28 cellular contexts compared by ENCODE assay signal in genomic region chr4:164482092-164482404, GRCh38.
"Had no signal": no experiment of that assay in that cellular context is flagged by ENCODE, and none has a peak within 500 bp of the region (broad histone marks: within the 10 kb centered on the region; RNA-seq: fewer than 3 reads in every experiment).

No MANE protein-coding gene starts in this region.

- ATAC-seq: stimulated activated effector memory CD8-positive, alpha-beta T cell treated with anti-CD3 and anti-CD28 coated beads, Interleukin-12 subunit alpha, Interleukin-12 subunit beta, amount 100 ng/mL, for 72 hours; stimulated activated memory B cell treated with anti-CD40 and anti-IgM and Interleukin-4, amounts not matched to agents 10 μg/mL and 1 μg/mL and 100 μg/mL, for 72 hours; stimulated activated naive B cell treated with anti-CD40 and anti-IgM and Interleukin-4, amounts not matched to agents 10 μg/mL and 1 μg/mL and 100 μg/mL, for 72 hours; stimulated activated naive CD8-positive, alpha-beta T cell treated with anti-CD3 and anti-CD28 coated beads, Interleukin-15, amount 100 ng/mL, for 72 hours; stimulated activated naive CD8-positive, alpha-beta T cell treated with anti-CD3 and anti-CD28 coated beads, Interleukin-15, Interleukin-2, amounts not matched to agents 100 U/mL and 50 U/mL, for 24 hours; upper lobe of right lung had no signal

- H3K27ac ChIP-seq: stomach, suprapubic skin, testis, thoracic aorta, thyroid gland, tibial artery, tibial nerve, transverse colon, upper lobe of left lung, upper lobe of right lung, uterus, vagina had no signal

- H3K27ac Mint-ChIP-seq: stimulated activated effector memory CD8-positive, alpha-beta T cell treated with anti-CD3 and anti-CD28 coated beads, Interleukin-12 subunit alpha, Interleukin-12 subunit beta, amount 100 ng/mL, for 72 hours; stimulated activated memory B cell treated with anti-CD40 and anti-IgM and Interleukin-4, amounts not matched to agents 10 μg/mL and 1 μg/mL and 100 μg/mL, for 72 hours; stimulated activated naive B cell treated with anti-CD40 and anti-IgM and Interleukin-4, amounts not matched to agents 10 μg/mL and 1 μg/mL and 100 μg/mL, for 72 hours; stimulated activated naive CD8-positive, alpha-beta T cell treated with anti-CD3 and anti-CD28 coated beads, Interleukin-15, amount 100 ng/mL, for 72 hours; stimulated activated naive CD8-positive, alpha-beta T cell treated with anti-CD3 and anti-CD28 coated beads, Interleukin-15, Interleukin-2, amounts not matched to agents 100 ng/mL and 50 ng/mL, for 24 hours; type B pancreatic cell had no signal

- H3K9me3 Mint-ChIP-seq: stimulated activated naive B cell treated with anti-CD40 and anti-IgM and Interleukin-4, amounts not matched to agents 10 μg/mL and 1 μg/mL and 100 μg/mL, for 72 hours; stimulated activated naive CD8-positive, alpha-beta T cell treated with anti-CD3 and anti-CD28 coated beads, Interleukin-15, amount 100 ng/mL, for 72 hours; stimulated activated naive CD8-positive, alpha-beta T cell treated with anti-CD3 and anti-CD28 coated beads, Interleukin-15, Interleukin-2, amounts not matched to agents 100 ng/mL and 50 ng/mL, for 24 hours; type B pancreatic cell had no signal

- H3K36me3 Mint-ChIP-seq: stimulated activated effector memory CD8-positive, alpha-beta T cell treated with anti-CD3 and anti-CD28 coated beads, Interleukin-12 subunit alpha, Interleukin-12 subunit beta, amount 100 ng/mL, for 72 hours; stimulated activated memory B cell treated with anti-CD40 and anti-IgM and Interleukin-4, amounts not matched to agents 10 μg/mL and 1 μg/mL and 100 μg/mL, for 72 hours; stimulated activated naive B cell treated with anti-CD40 and anti-IgM and Interleukin-4, amounts not matched to agents 10 μg/mL and 1 μg/mL and 100 μg/mL, for 72 hours; type B pancreatic cell had no signal

- DNase-seq: stimulated activated CD4-positive, alpha-beta T cell treated with anti-CD3 and anti-CD28 coated beads, Interleukin-2, amount 100 ng/mL, for 48 hours; stimulated activated CD4-positive, alpha-beta T cell treated with anti-CD3 and anti-CD28 coated beads, Interleukin-4, amount 100 ng/mL, for 1 hour; stimulated activated CD4-positive, alpha-beta T cell treated with anti-CD3 and anti-CD28 coated beads, Interleukin-4, amount 100 ng/mL, for 24 hours; stimulated activated CD4-positive, alpha-beta T cell treated with anti-CD3 and anti-CD28 coated beads, Interleukin-4, amount 100 ng/mL, for 4 hours; stimulated activated CD8-positive, alpha-beta memory T cell treated with anti-CD3 and anti-CD28 coated beads, Interleukin-4, amount 100 ng/mL, for 48 hours; stimulated activated naive B cell treated with anti-CD40 and anti-IgM and Interleukin-4, amounts not matched to agents 10 μg/mL and 1 μg/mL and 100 μg/mL, for 72 hours; stimulated activated naive CD4-positive, alpha-beta T cell; stimulated activated naive CD4-positive, alpha-beta T cell treated with Interleukin-2 at 50 U/mL for 16 hours; stimulated activated naive CD8-positive, alpha-beta T cell treated with anti-CD3 and anti-CD28 coated beads, Interleukin-15, amount 100 ng/mL, for 72 hours; stimulated activated naive CD8-positive, alpha-beta T cell treated with anti-CD3 and anti-CD28 coated beads, Interleukin-15, Interleukin-2, amounts not matched to agents 100 U/mL and 50 U/mL, for 24 hours; stomach; substantia nigra; testis; thyroid gland; tibial artery; transverse colon; trophoblast cell; upper lobe of left lung; upper lobe of right lung; uterus had no signal

- H3K4me3 Mint-ChIP-seq: stimulated activated effector memory CD8-positive, alpha-beta T cell treated with anti-CD3 and anti-CD28 coated beads, Interleukin-12 subunit alpha, Interleukin-12 subunit beta, amount 100 ng/mL, for 72 hours; stimulated activated memory B cell treated with anti-CD40 and anti-IgM and Interleukin-4, amounts not matched to agents 10 μg/mL and 1 μg/mL and 100 μg/mL, for 72 hours; stimulated activated naive B cell treated with anti-CD40 and anti-IgM and Interleukin-4, amounts not matched to agents 10 μg/mL and 1 μg/mL and 100 μg/mL, for 72 hours; stimulated activated naive CD8-positive, alpha-beta T cell treated with anti-CD3 and anti-CD28 coated beads, Interleukin-15, amount 100 ng/mL, for 72 hours; stimulated activated naive CD8-positive, alpha-beta T cell treated with anti-CD3 and anti-CD28 coated beads, Interleukin-15, Interleukin-2, amounts not matched to agents 100 ng/mL and 50 ng/mL, for 24 hours; type B pancreatic cell had no signal

- H3K27me3 ChIP-seq: stomach, suprapubic skin, testis, thyroid gland, tibial artery, tibial nerve, transverse colon, upper lobe of left lung, upper lobe of right lung, uterus, vagina had no signal

- H3K9me3 ChIP-seq: stomach, suprapubic skin, testis, thoracic aorta, thyroid gland, tibial artery, tibial nerve, transverse colon, upper lobe of left lung, upper lobe of right lung, uterus, vagina had no signal

- H3K27me3 Mint-ChIP-seq: stimulated activated memory B cell treated with anti-CD40 and anti-IgM and Interleukin-4, amounts not matched to agents 10 μg/mL and 1 μg/mL and 100 μg/mL, for 72 hours; stimulated activated naive B cell treated with anti-CD40 and anti-IgM and Interleukin-4, amounts not matched to agents 10 μg/mL and 1 μg/mL and 100 μg/mL, for 72 hours; stimulated activated naive CD8-positive, alpha-beta T cell treated with anti-CD3 and anti-CD28 coated beads, Interleukin-15, amount 100 ng/mL, for 72 hours; stimulated activated naive CD8-positive, alpha-beta T cell treated with anti-CD3 and anti-CD28 coated beads, Interleukin-15, Interleukin-2, amounts not matched to agents 100 ng/mL and 50 ng/mL, for 24 hours; type B pancreatic cell had no signal

- H3K4me1 ChIP-seq: stomach, suprapubic skin, testis, thyroid gland, tibial artery, transverse colon, upper lobe of left lung, upper lobe of right lung, uterus, vagina had no signal

- H3K4me3 ChIP-seq: stomach, suprapubic skin, testis, thoracic aorta, thyroid gland, tibial artery, tibial nerve, transverse colon, upper lobe of left lung, upper lobe of right lung, uterus, vagina had no signal

- H3K4me1 Mint-ChIP-seq: stimulated activated effector memory CD8-positive, alpha-beta T cell treated with anti-CD3 and anti-CD28 coated beads, Interleukin-12 subunit alpha, Interleukin-12 subunit beta, amount 100 ng/mL, for 72 hours; stimulated activated memory B cell treated with anti-CD40 and anti-IgM and Interleukin-4, amounts not matched to agents 10 μg/mL and 1 μg/mL and 100 μg/mL, for 72 hours; stimulated activated naive B cell treated with anti-CD40 and anti-IgM and Interleukin-4, amounts not matched to agents 10 μg/mL and 1 μg/mL and 100 μg/mL, for 72 hours; stimulated activated naive CD8-positive, alpha-beta T cell treated with anti-CD3 and anti-CD28 coated beads, Interleukin-15, amount 100 ng/mL, for 72 hours had no signal

- H3K36me3 ChIP-seq: stomach, suprapubic skin, thoracic aorta, thyroid gland, tibial artery, tibial nerve, transverse colon, upper lobe of left lung, upper lobe of right lung, uterus, vagina had no signal
